In genomic region chr22:50699754-50700386, GRCh38 we compare ENCODE assay signal across 11 cellular contexts. TPM values are rescaled to one million over a fixed set of nuclear protein-coding genes. Genes with fewer than 3 reads are reported as not detected.
DNase-seq lines count a peak whose midpoint lies in the region; ATAC-seq, FAIRE-seq and TF ChIP-seq lines count a peak whose summit lies in the region.
"Had no signal": no experiment of that assay in that cellular context is flagged by ENCODE, and none has a peak within 500 bp of the region (broad histone marks: within the 10 kb centered on the region; RNA-seq: fewer than 3 reads in every experiment).

No MANE protein-coding gene starts in this region.

- ATAC-seq in aorta (ENCODE audit: low FRiP score) = no peak
- no peak for ATAC-seq in HG03108 (IDR thresholded peaks at IDR 0.05; ENCODE audit: unreplicated experiment)
- ATAC-seq in omental fat pad (ENCODE audit: low FRiP score) = no peak
- ATAC-seq: activated T-helper 17 cell treated with anti-CD3 and anti-CD28 coated beads, Interleukin-2, amount 50 U/mL, for 72 hours; PC-3 had no signal

- no peaks in the 10 kb centered on the region for H3K27me3 ChIP-seq in aorta (ENCODE audit: control insufficient read depth in 1 of 2, insufficient read depth in 2 of 2, low read length in 1 of 2)

- H3K4me3 ChIP-seq in astrocyte of the spinal cord (ENCODE audit: low read depth, low read length) (no peak overlapping the region), kidney (ENCODE audit: low read length in 2 of 2) (no peak overlapping the region), aorta (ENCODE audit: low read length in 2 of 2) (no peak overlapping the region)

- no peak for FAIRE-seq in kidney (lab: Jason Lieb, UNC)

- DNase-seq in activated naive CD4-positive, alpha-beta T cell treated with anti-CD3 and anti-CD28 coated beads, Interleukin-2, amount 50 U/mL, for 16 hours = peak; percentile 3
- no peak for DNase-seq in activated naive CD4-positive, alpha-beta T cell treated with Interleukin-2 at 50 U/mL for 16 hours
- DNase-seq in astrocyte of the spinal cord (ENCODE audit: low read depth, low spot score) (no peak), kidney (peak; percentile 57), aorta (peak; percentile 32 to 66), omental fat pad (ENCODE audit: low spot score) (no peak), amygdala (lab: John Stamatoyannopoulos, UW) (no peak)
- DNase-seq: AML-193, PC-3 had no signal

- TF ChIP-seq CTCF in astrocyte of the spinal cord (IDR thresholded peaks at IDR 0.05; ENCODE audit: low read depth, low read length) (peak; percentile 31), kidney (IDR thresholded peaks at IDR 0.05; ENCODE audit: borderline replicate concordance, extremely low read depth, insufficient read depth) (no peak), omental fat pad (IDR thresholded peaks at IDR 0.05) (no peak)

- intact Hi-C loops in kidney (cut with DNase I) (no loop called here), aorta (cut with DNase I) (no loop called here)

- peaks cover 12 to 22% of the 10 kb centered on the region in 2 donors for H3K4me1 ChIP-seq in kidney (ENCODE audit: control insufficient read depth in 1 of 2, insufficient read depth in 1 of 2, low read depth in 1 of 2, low read length in 2 of 2)
- H3K4me1 ChIP-seq in aorta (ENCODE audit: control insufficient read depth in 1 of 2, insufficient read depth in 2 of 2, low read length in 2 of 2) = no peaks in the 10 kb centered on the region

- WGBS in aorta, 2 donors = 82 to 84% methylated on average over 15 of the region's 15 CpGs

- no peaks in the 10 kb centered on the region for H3K9me3 ChIP-seq in kidney (ENCODE audit: control insufficient read depth in 1 of 2, low read length in 2 of 2)
- no peaks in the 10 kb centered on the region for H3K9me3 ChIP-seq in aorta (ENCODE audit: control insufficient read depth, low read length)

- H3K36me3 ChIP-seq in kidney (ENCODE audit: control insufficient read depth in 1 of 2, insufficient read depth in 2 of 2, low read length in 2 of 2) = peaks cover 0 to 6% of the 10 kb centered on the region in 2 donors
- H3K36me3 ChIP-seq in aorta (ENCODE audit: control insufficient read depth in 1 of 2, insufficient read depth in 2 of 2, low read length in 1 of 2) = no peaks in the 10 kb centered on the region

- H3K27ac ChIP-seq in kidney (ENCODE audit: low read depth in 2 of 2, low read length in 2 of 2) (peak overlapping the region; percentile 56 to 85), aorta (ENCODE audit: low read depth in 1 of 2, low read length in 2 of 2) (no peak overlapping the region)

- H3K9ac ChIP-seq in kidney (ENCODE audit: low read length in 2 of 2) = no peak overlapping the region

- in situ Hi-C loops in astrocyte of the spinal cord (cut with HindIII; ENCODE audit: low sequenced_read_pairs) = no loop called here

RNA-seq across cellular contexts. Expression of gene SHANK3, which starts 27.2 kb away (rescaled TPM):
- 40.5 TPM for total RNA-seq in kidney
- 8.8 TPM for polyA plus RNA-seq in kidney (ENCODE audit: insufficient read depth, low read depth, low replicate concordance)
- total RNA-seq in aorta = 10 to 100 TPM; 48.6 to 62.9 TPM
- polyA plus RNA-seq in aorta = 1 to 10 TPM in 1 of 2 donors, under 1 TPM in 1; 0.63 to 3.2 TPM
- total RNA-seq in omental fat pad = 10 to 100 TPM in 3 of 4 donors, 1 to 10 TPM in 1; 3.3 to 61.3 (median 19.4) TPM

RNA-seq across cellular contexts. Expression of gene ACR, which starts 38.1 kb away (rescaled TPM):
- 1.6 TPM for total RNA-seq in kidney
- 1.0 TPM for polyA plus RNA-seq in kidney (ENCODE audit: insufficient read depth, low read depth, low replicate concordance)
- 1 to 10 TPM; 1.6 to 1.8 TPM for total RNA-seq in aorta
- polyA plus RNA-seq in aorta = not detected
- 1 to 10 TPM in 1 of 4 donors, under 1 TPM in 1, not detected in 2; 0.72 to 1.7 TPM for total RNA-seq in omental fat pad
- total RNA-seq: activated T-helper 17 cell treated with anti-CD3 and anti-CD28 coated beads, Interleukin-2, amount 50 U/mL, for 72 hours; PC-3 had no signal

Comparison
In these comparisons a context has a peak if more than half of its experiments do, and no peak if none do; other contexts are left out.
1. DNase-seq: peak in activated naive CD4-positive, alpha-beta T cell treated with anti-CD3 and anti-CD28 coated beads, Interleukin-2, amount 50 U/mL, for 16 hours (single experiment), kidney (single experiment) and aorta (2 of 2); none in activated naive CD4-positive, alpha-beta T cell treated with Interleukin-2 at 50 U/mL for 16 hours (single experiment), astrocyte of the spinal cord (single experiment), omental fat pad (single experiment) and amygdala (0 of 56).
2. H3K27ac ChIP-seq: peak in kidney (2 of 2); none in aorta (0 of 2).